1 cellular context compared by ENCODE assay signal in genomic region chr15:31215490-31216209, GRCh38.
TF ChIP-seq lines count a peak whose summit lies in the region.

No MANE protein-coding gene starts in this region.

TF ChIP-seq in WTC11, 78 proteins besides CTCF, POLR2A, EP300 and RAD21 (continued from another document):
- no peak for TF ChIP-seq ZNF416 (CRISPR knock-in tag; IDR thresholded peaks at IDR 0.05)
- TF ChIP-seq, protein P1, sequence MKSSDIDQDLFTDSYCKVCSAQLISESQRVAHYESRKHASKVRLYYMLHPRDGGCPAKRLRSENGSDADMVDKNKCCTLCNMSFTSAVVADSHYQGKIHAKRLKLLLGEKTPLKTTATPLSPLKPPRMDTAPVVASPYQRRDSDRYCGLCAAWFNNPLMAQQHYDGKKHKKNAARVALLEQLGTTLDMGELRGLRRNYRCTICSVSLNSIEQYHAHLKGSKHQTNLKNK (CRISPR knock-in tag; IDR thresholded peaks at IDR 0.05), result no peak
